Comparison of ENCODE assay signal across 25 cellular contexts in the genomic region with DNA sequence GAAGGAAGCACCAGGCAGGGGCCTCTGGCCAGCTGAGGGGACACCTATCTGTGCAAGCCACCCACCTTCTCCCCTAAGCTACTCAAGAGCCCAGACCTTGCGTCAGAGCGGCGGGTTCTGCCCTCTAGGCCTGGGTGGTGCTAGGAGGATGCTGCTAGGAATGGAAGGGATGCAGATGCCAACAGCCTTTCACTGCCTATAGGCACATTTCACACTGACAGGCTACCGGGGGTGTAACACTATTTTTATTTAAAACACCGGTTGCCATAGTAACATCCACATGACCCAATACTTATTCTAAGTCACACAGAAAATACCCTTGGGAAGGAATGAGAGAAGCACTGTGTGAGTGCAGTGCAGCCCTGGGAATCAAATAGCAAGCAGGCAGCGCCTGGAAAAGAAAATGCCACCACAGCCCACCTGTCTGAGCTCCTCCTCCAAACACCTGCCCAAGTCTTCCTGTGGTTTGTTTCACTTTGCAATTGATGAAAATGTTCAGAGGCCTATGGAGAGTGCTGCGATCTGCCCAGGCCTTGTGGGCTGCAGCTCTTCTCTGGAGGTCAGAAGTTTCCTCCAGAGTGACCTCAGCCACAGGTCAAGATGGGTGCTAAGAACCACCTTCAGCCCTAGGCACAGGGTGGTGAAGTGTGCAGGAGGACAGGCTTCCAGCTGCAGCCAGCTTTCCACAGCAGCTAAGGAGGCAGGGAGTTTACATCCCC.
A peak's percentile ranks its signal among the peaks of the same experiment; 100 is the strongest.
DNase-seq lines count a peak whose midpoint lies in the region; ATAC-seq, FAIRE-seq and TF ChIP-seq lines count a peak whose summit lies in the region.
"Had no signal": no experiment of that assay in that cellular context is flagged by ENCODE, and none has a peak within 500 bp of the region (broad histone marks: within the 10 kb centered on the region; RNA-seq: fewer than 3 reads in every experiment).

No MANE protein-coding gene starts in this region.

- no peaks in the 10 kb centered on the region for H3K9me3 ChIP-seq in left ventricle myocardium inferior (replicated peaks)
- H3K9me3 ChIP-seq in K562 (replicated peaks; ENCODE audit: control insufficient read depth, insufficient read depth, low read depth, low read length) = no peaks in the 10 kb centered on the region
- H3K9me3 ChIP-seq in mammary epithelial cell (replicated peaks; ENCODE audit: insufficient read depth, low read length) = no peaks in the 10 kb centered on the region
- no peaks in the 10 kb centered on the region for H3K9me3 ChIP-seq in CD8-positive, alpha-beta memory T cell (ENCODE audit: low read length)
- no peaks in the 10 kb centered on the region for H3K9me3 ChIP-seq in suprapubic skin
- H3K9me3 ChIP-seq: A549, BE2C, mucosa of descending colon had no signal

- no peaks in the 10 kb centered on the region for H3K9me1 ChIP-seq in K562 (ENCODE audit: control insufficient read depth, insufficient read depth, low read length)

- TF ChIP-seq EP300 in K562 (IDR thresholded peaks at IDR 0.05; ENCODE audit: low read length) (no peak), suprapubic skin (IDR thresholded peaks at IDR 0.05) (no peak)

- peaks cover 4 to 20% of the 10 kb centered on the region in 2 donors for H3K27me3 Mint-ChIP-seq in CD8-positive, alpha-beta memory T cell
- H3K27me3 Mint-ChIP-seq: activated T-cell treated with anti-CD3 and anti-CD28 coated beads, Interleukin-2, amount 50 U/mL, for 24 hours; dendritic cell treated with granulocyte-macrophage colony-stimulating factor and Interleukin-4, amounts not matched to agents 40 ng/mL and 50 ng/mL, for 4 days had no signal

- no peak overlapping the region for H4K5ac ChIP-seq in mesendoderm (ENCODE audit: low read length)

- in situ Hi-C loops in K562 (cut with MboI) (no loop called here), mammary epithelial cell (cut with MboI; ENCODE audit: low sequenced_read_pairs in 2 of 2) (no loop called here)

- peaks cover 5% of the 10 kb centered on the region for H3K4me1 ChIP-seq in left ventricle myocardium inferior
- H3K4me1 ChIP-seq in K562 (replicated peaks in 1 of 2; ENCODE audit: control insufficient read depth in 2 of 2, insufficient read depth in 2 of 2, low read length in 2 of 2) = no peaks in the 10 kb centered on the region
- no peaks in the 10 kb centered on the region for H3K4me1 ChIP-seq in mesendoderm (ENCODE audit: control insufficient read depth, low read depth, low read length)
- H3K4me1 ChIP-seq in mammary epithelial cell (ENCODE audit: insufficient read depth, low read length) = peaks cover 22% of the 10 kb centered on the region
- no peaks in the 10 kb centered on the region for H3K4me1 ChIP-seq in CD8-positive, alpha-beta memory T cell (ENCODE audit: insufficient read depth, low read length)
- no peaks in the 10 kb centered on the region for H3K4me1 ChIP-seq in suprapubic skin
- H3K4me1 ChIP-seq: A549, BE2C had no signal

- WGBS in K562 (ENCODE audit: insufficient coverage, low coverage, missing lambda C conversion rate) = under 1% methylated on average over 7 of the region's 7 CpGs
- WGBS in mesendoderm (ENCODE audit: extremely low coverage, insufficient coverage, low lambda C conversion rate) = no CpG with 5 or more reads among the region's 7 CpGs
- WGBS in mammary epithelial cell (ENCODE audit: low coverage, missing lambda C conversion rate) = 15% methylated on average over 3 of the region's 7 CpGs
- 46% methylated on average over 4 of the region's 7 CpGs for WGBS in suprapubic skin

- no peak for FAIRE-seq in K562 (lab: Jason Lieb, UNC)
- FAIRE-seq: A549, endothelial cell of umbilical vein had no signal

- peaks cover 0 to 9% (median 0%) of the 10 kb centered on the region in 3 donors for H3K4me1 Mint-ChIP-seq in CD8-positive, alpha-beta memory T cell

- H3K4ac ChIP-seq in mesendoderm (ENCODE audit: low read depth, low read length) = no peak overlapping the region

- CTCF ChIA-PET in K562 (lab: Yijun Ruan, JAX; ENCODE audit: low intra/inter-chr PET ratio) = no interaction called here
- CTCF ChIA-PET in mammary epithelial cell (lab: Charles Lee; ENCODE audit: low non-redundant PET) = interaction anchor here (0.6 kb wide), 1 partner anchor 568 kb away, joined by 3 read pairs; no protein-coding TSS in a partner anchor
- CTCF ChIA-PET in CD8-positive, alpha-beta memory T cell (lab: Charles Lee) = no interaction called here

- POLR2A ChIA-PET in K562 (lab: Yijun Ruan, JAX) = no interaction called here
- POLR2A ChIA-PET in CD8-positive, alpha-beta memory T cell (lab: Charles Lee) = no interaction called here

- H2AFZ ChIP-seq in K562 (ENCODE audit: low read depth, low read length) = no peak overlapping the region
- H2AFZ ChIP-seq in mammary epithelial cell (ENCODE audit: low read depth, low read length) = no peak overlapping the region

- no peak overlapping the region for H3K4me3 Mint-ChIP-seq in CD8-positive, alpha-beta memory T cell
- H3K4me3 Mint-ChIP-seq: activated T-cell treated with anti-CD3 and anti-CD28 coated beads, Interleukin-2, amount 50 U/mL, for 24 hours; dendritic cell treated with granulocyte-macrophage colony-stimulating factor and Interleukin-4, amounts not matched to agents 40 ng/mL and 50 ng/mL, for 4 days; type B pancreatic cell had no signal

- H3K9me3 Mint-ChIP-seq in CD8-positive, alpha-beta memory T cell = no peaks in the 10 kb centered on the region
- H3K9me3 Mint-ChIP-seq: activated T-cell treated with anti-CD3 and anti-CD28 coated beads, Interleukin-2, amount 50 U/mL, for 24 hours; dendritic cell treated with granulocyte-macrophage colony-stimulating factor and Interleukin-4, amounts not matched to agents 40 ng/mL and 50 ng/mL, for 4 days; type B pancreatic cell had no signal

- dilution Hi-C loops in mammary epithelial cell (cut with HindIII; ENCODE audit: low sequenced_read_pairs) = no loop called here

- H2AK5ac ChIP-seq in mesendoderm (ENCODE audit: low read length) = no peak overlapping the region

- H3K36me3 ChIP-seq in left ventricle myocardium inferior (no peaks in the 10 kb centered on the region), K562 (ENCODE audit: control insufficient read depth, insufficient read depth, low read length) (no peaks in the 10 kb centered on the region), mesendoderm (ENCODE audit: control insufficient read depth, insufficient read depth, low read length) (no peaks in the 10 kb centered on the region), mammary epithelial cell (ENCODE audit: insufficient read depth, low read length) (no peaks in the 10 kb centered on the region), suprapubic skin (no peaks in the 10 kb centered on the region)
- H3K36me3 ChIP-seq in CD8-positive, alpha-beta memory T cell (ENCODE audit: insufficient read depth, low read length) = no peaks in the 10 kb centered on the region
- H3K36me3 ChIP-seq: BE2C, cardiac muscle cell had no signal

- H3K9ac ChIP-seq in K562 (ENCODE audit: insufficient read depth in 1 of 2, low read depth in 2 of 2, low read length in 2 of 2) (no peak overlapping the region), mesendoderm (ENCODE audit: low read length) (no peak overlapping the region), mammary epithelial cell (ENCODE audit: insufficient read depth, low read length) (no peak overlapping the region)

- H4K8ac ChIP-seq in mesendoderm (ENCODE audit: low read depth, low read length) = no peak overlapping the region

- no peak for DNase-seq in left cardiac atrium
- DNase-seq in left ventricle myocardium inferior = no peak
- no peak for DNase-seq in K562 (ENCODE audit: extremely low read depth in 1 of 4, low spot score in 3 of 4)
- DNase-seq in mesendoderm = peak; percentile 40
- no peak for DNase-seq in mammary epithelial cell
- no peak for DNase-seq in CD8-positive, alpha-beta memory T cell
- no peak for DNase-seq in suprapubic skin (ENCODE audit: low spot score in 2 of 2)
- no peak for DNase-seq in stimulated activated CD4-positive, alpha-beta T cell treated with anti-CD3 and anti-CD28 coated beads, Interleukin-4, amount 100 ng/mL, for 1 hour
- DNase-seq: activated naive CD4-positive, alpha-beta T cell treated with Interleukin-2 at 50 U/mL for 16 hours; activated T-cell treated with anti-CD3 and anti-CD28 coated beads, Interleukin-2, amount 50 U/mL, for 24 hours; BE2C; GOT3; left ventricle myocardium superior; mucosa of descending colon; NCI-H1436; Right ventricle myocardium superior; stimulated activated CD4-positive, alpha-beta T cell treated with anti-CD3 and anti-CD28 coated beads, Interleukin-2, amount 100 ng/mL, for 48 hours; stimulated activated naive CD8-positive, alpha-beta T cell treated with anti-CD3 and anti-CD28 coated beads, Interleukin-15, Interleukin-2, amounts not matched to agents 100 U/mL and 50 U/mL, for 24 hours; T1000 had no signal

- no peak overlapping the region for H3K4me2 ChIP-seq in K562 (ENCODE audit: insufficient read depth, low read length)
- no peak overlapping the region for H3K4me2 ChIP-seq in mesendoderm (ENCODE audit: low read length)
- no peak overlapping the region for H3K4me2 ChIP-seq in mammary epithelial cell (ENCODE audit: insufficient read depth, low read depth, low read length)
- H3K4me2 ChIP-seq: A549, smooth muscle cell had no signal

- intact Hi-C loops in left cardiac atrium (cut with DNase I) = no loop called here
- intact Hi-C loops in left ventricle myocardium inferior (cut with micrococcal nuclease) = no loop called here
- intact Hi-C loops in K562 (cut with micrococcal nuclease) = no loop called here
- intact Hi-C loops in mammary epithelial cell (cut with micrococcal nuclease) = loop anchor here (1.0 kb wide), 1 partner anchor 22 kb away; no protein-coding TSS in a partner anchor

- H3K27ac Mint-ChIP-seq in CD8-positive, alpha-beta memory T cell = no peak overlapping the region
- H3K27ac Mint-ChIP-seq: activated T-cell treated with anti-CD3 and anti-CD28 coated beads, Interleukin-2, amount 50 U/mL, for 24 hours; dendritic cell treated with granulocyte-macrophage colony-stimulating factor and Interleukin-4, amounts not matched to agents 40 ng/mL and 50 ng/mL, for 4 days; type B pancreatic cell had no signal

- TF ChIP-seq POLR2A in K562 (conservative IDR thresholded peaks at IDR 0.05) (no peak), suprapubic skin (IDR thresholded peaks at IDR 0.05) (no peak)

- no peak overlapping the region for H2BK15ac ChIP-seq in mesendoderm (replicated peaks; ENCODE audit: low read depth)

- no peaks in the 10 kb centered on the region for H3K36me3 Mint-ChIP-seq in CD8-positive, alpha-beta memory T cell
- H3K36me3 Mint-ChIP-seq: type B pancreatic cell had no signal

- no peak overlapping the region for H3K23ac ChIP-seq in mesendoderm (ENCODE audit: low read length)

- H3K79me2 ChIP-seq in K562 (ENCODE audit: control insufficient read depth, insufficient read depth, low read length) (no peaks in the 10 kb centered on the region), mesendoderm (ENCODE audit: control insufficient read depth, insufficient read depth, low read length) (no peaks in the 10 kb centered on the region), mammary epithelial cell (ENCODE audit: insufficient read depth, low read length) (no peaks in the 10 kb centered on the region)

- no peaks in the 10 kb centered on the region for H3K79me1 ChIP-seq in mesendoderm (ENCODE audit: low read length)

- no peak for TF ChIP-seq RAD21 in K562 (CRISPR knock-in tag; conservative IDR thresholded peaks at IDR 0.05 in 1 of 2, IDR thresholded peaks at IDR 0.05 in 1 of 2)

- H3K18ac ChIP-seq in mesendoderm (ENCODE audit: low read length) = no peak overlapping the region

- H3K27me3 ChIP-seq in left ventricle myocardium inferior (ENCODE audit: low read depth) (peaks cover 41% of the 10 kb centered on the region), K562 (ENCODE audit: control insufficient read depth in 2 of 2, insufficient read depth in 2 of 2, low read length in 2 of 2) (peaks cover 0 to 22% of the 10 kb centered on the region in 2 experiments; a peak in 3 of 5 replicates), mesendoderm (ENCODE audit: insufficient read depth, low read length, poor library complexity) (no peaks in the 10 kb centered on the region), mammary epithelial cell (ENCODE audit: insufficient read depth, low read length) (no peaks in the 10 kb centered on the region), suprapubic skin (no peaks in the 10 kb centered on the region)
- no peaks in the 10 kb centered on the region for H3K27me3 ChIP-seq in CD8-positive, alpha-beta memory T cell (ENCODE audit: insufficient read depth, low read length, poor library complexity, severe bottlenecking)
- H3K27me3 ChIP-seq: BE2C had no signal

- BruUV-seq in K562 (replicated peaks; lab: Mats Ljungman, UMichigan) (no TSS peak), mammary epithelial cell (replicated peaks; lab: Mats Ljungman, UMichigan) (no TSS peak)

- H4K20me1 ChIP-seq in K562 (replicated peaks; ENCODE audit: control insufficient read depth, insufficient read depth, low read length) = no peaks in the 10 kb centered on the region
- no peaks in the 10 kb centered on the region for H4K20me1 ChIP-seq in mammary epithelial cell (ENCODE audit: insufficient read depth, low read length)

- H2BK5ac ChIP-seq in mesendoderm (ENCODE audit: low read length) = no peak overlapping the region

- ATAC-seq in left cardiac atrium (peak; percentile 41 to 60), K562 (no peak)
- ATAC-seq: A549; left ventricle myocardium superior; mucosa of descending colon; stimulated activated naive CD8-positive, alpha-beta T cell treated with anti-CD3 and anti-CD28 coated beads, Interleukin-15, Interleukin-2, amounts not matched to agents 100 U/mL and 50 U/mL, for 24 hours had no signal

- H3K4me3 ChIP-seq in left ventricle myocardium inferior = no peak overlapping the region
- no peak overlapping the region for H3K4me3 ChIP-seq in K562
- no peak overlapping the region for H3K4me3 ChIP-seq in mesendoderm (ENCODE audit: low read length)
- H3K4me3 ChIP-seq in mammary epithelial cell (replicated peaks in 1 of 3; ENCODE audit: insufficient read depth in 1 of 3, low read depth in 2 of 3, low read length in 3 of 3) = no peak overlapping the region
- no peak overlapping the region for H3K4me3 ChIP-seq in CD8-positive, alpha-beta memory T cell (ENCODE audit: low read length)
- H3K4me3 ChIP-seq in suprapubic skin = no peak overlapping the region
- H3K4me3 ChIP-seq: A549, cardiac muscle cell, mucosa of descending colon, smooth muscle cell had no signal

- TF ChIP-seq CTCF in left ventricle myocardium inferior (IDR thresholded peaks at IDR 0.05; ENCODE audit: borderline replicate concordance) = no peak
- no peak for TF ChIP-seq CTCF in K562 (IDR thresholded peaks at IDR 0.05 in 2 of 3, conservative IDR thresholded peaks at IDR 0.05 in 1 of 3; ENCODE audit: insufficient read depth in 2 of 3, low read depth in 1 of 3, low read length in 3 of 3)
- TF ChIP-seq CTCF in mammary epithelial cell (conservative IDR thresholded peaks at IDR 0.05 in 1 of 2, IDR thresholded peaks at IDR 0.05 in 1 of 2; ENCODE audit: extremely low read depth in 1 of 2, insufficient read depth in 1 of 2, low read depth in 1 of 2, low read length in 2 of 2) = no peak
- TF ChIP-seq CTCF in suprapubic skin (IDR thresholded peaks at IDR 0.05) = no peak

- H2BK120ac ChIP-seq in mesendoderm (ENCODE audit: low read depth, low read length) = no peak overlapping the region

- no peak overlapping the region for H3K27ac ChIP-seq in left ventricle myocardium inferior (replicated peaks)
- no peak overlapping the region for H3K27ac ChIP-seq in K562 (ENCODE audit: extremely low read depth, low read depth, low read length)
- no peak overlapping the region for H3K27ac ChIP-seq in mesendoderm (ENCODE audit: low read depth, low read length)
- H3K27ac ChIP-seq in mammary epithelial cell (ENCODE audit: insufficient read depth, low read depth, low read length) = no peak overlapping the region
- no peak overlapping the region for H3K27ac ChIP-seq in CD8-positive, alpha-beta memory T cell (ENCODE audit: low read depth, low read length)
- no peak overlapping the region for H3K27ac ChIP-seq in suprapubic skin
- H3K27ac ChIP-seq: A549, cardiac muscle cell had no signal

- H3K56ac ChIP-seq in mesendoderm (ENCODE audit: low read length) = no peak overlapping the region
